11 cellular contexts compared by ENCODE assay signal in the genomic region with DNA sequence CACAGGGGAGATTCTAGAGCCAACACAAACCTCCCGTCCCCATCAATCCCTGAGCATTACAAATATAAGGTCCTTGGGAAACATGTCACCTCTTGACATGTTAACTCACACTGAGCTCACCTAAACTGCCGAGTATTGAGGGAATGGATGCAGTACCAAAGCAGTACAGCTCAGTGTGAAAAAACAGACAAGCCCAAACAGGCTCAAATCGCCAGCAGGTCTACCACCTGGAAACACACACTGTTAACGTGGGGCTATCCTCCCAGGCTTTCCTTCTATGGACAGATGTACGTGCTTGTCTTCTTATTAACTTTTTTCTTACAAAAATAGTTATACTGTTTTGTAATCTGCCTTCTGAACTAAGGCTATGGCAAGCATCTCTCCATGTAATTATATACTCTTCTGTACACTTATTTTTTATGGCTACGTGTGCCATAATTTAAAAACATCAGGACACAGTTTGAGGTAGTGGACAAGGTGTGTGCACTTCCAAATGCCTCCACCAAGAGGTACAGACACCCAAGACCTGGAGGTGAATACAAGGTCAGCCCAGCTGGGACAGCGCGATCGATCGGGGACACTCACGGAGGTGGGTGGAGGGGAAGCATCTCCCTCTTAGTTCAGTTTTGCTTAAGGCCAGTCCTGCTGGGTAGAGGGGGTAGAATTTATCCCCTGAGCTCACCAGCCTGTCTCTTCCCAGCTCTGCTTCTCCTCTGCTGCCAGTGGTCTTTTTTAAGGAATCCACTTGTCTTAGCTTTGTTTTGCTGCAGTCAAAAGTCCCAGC.
A peak's percentile ranks its signal among the peaks of the same experiment; 100 is the strongest.
DNase-seq lines count a peak whose midpoint lies in the region; ATAC-seq and TF ChIP-seq lines count a peak whose summit lies in the region.
"Had no signal": no experiment of that assay in that cellular context is flagged by ENCODE, and none has a peak within 500 bp of the region (broad histone marks: within the 10 kb centered on the region; RNA-seq: fewer than 3 reads in every experiment).

No MANE protein-coding gene starts in this region.

- peaks cover 23 to 26% of the 10 kb centered on the region in 2 donors for H3K36me3 ChIP-seq in body of pancreas (replicated peaks in 1 of 2; ENCODE audit: insufficient read depth in 1 of 2, low read depth in 2 of 2)

- WGBS in body of pancreas, 2 donors: 86 to 94% methylated on average over 11 of the region's 11 CpGs

- H3K4me1 ChIP-seq in foreskin keratinocyte (peaks cover 7% of the 10 kb centered on the region), body of pancreas (no peaks in the 10 kb centered on the region)

- intact Hi-C loops in body of pancreas (cut with DNase I): no loop called here

- no peaks in the 10 kb centered on the region for H3K9me3 ChIP-seq in body of pancreas

- H3K27me3 ChIP-seq in foreskin keratinocyte (no peaks in the 10 kb centered on the region), body of pancreas (no peaks in the 10 kb centered on the region)

- TF ChIP-seq CTCF in foreskin keratinocyte (conservative IDR thresholded peaks at IDR 0.05) (no peak), body of pancreas (IDR thresholded peaks at IDR 0.05) (no peak)

- no peak overlapping the region for H3K4me3 ChIP-seq in body of pancreas
- H3K4me3 ChIP-seq: K562 had no signal

- TF ChIP-seq POLR2A in body of pancreas (IDR thresholded peaks at IDR 0.05): no peak

- H3K27ac ChIP-seq in foreskin keratinocyte: no peak overlapping the region
- no peak overlapping the region for H3K27ac ChIP-seq in body of pancreas

- ATAC-seq in GM18907 (IDR thresholded peaks at IDR 0.05; ENCODE audit: unreplicated experiment): peak; percentile 46
- ATAC-seq in GM21529 (IDR thresholded peaks at IDR 0.05; ENCODE audit: unreplicated experiment): peak; percentile 72
- peak; percentile 47 for ATAC-seq in HG03159 (IDR thresholded peaks at IDR 0.05; ENCODE audit: unreplicated experiment)
- ATAC-seq in foreskin keratinocyte: peak; percentile 90
- no peak for ATAC-seq in body of pancreas
- ATAC-seq: K562 had no signal

- DNase-seq in foreskin keratinocyte (peak; percentile 75 to 88), OCI-M2 (lab: John Stamatoyannopoulos, UW; ENCODE audit: unreplicated experiment) (no peak), NCI-H146 (lab: John Stamatoyannopoulos, UW) (no peak), body of pancreas (no peak)
- DNase-seq: activated CD4-positive, alpha-beta T cell treated with anti-CD3 and anti-CD28 coated beads, Interleukin-2, amount 50 U/mL, for 4 hours; RPMI8226; stimulated activated naive CD8-positive, alpha-beta T cell treated with anti-CD3 and anti-CD28 coated beads, Interleukin-15, Interleukin-2, amounts not matched to agents 100 U/mL and 50 U/mL, for 24 hours had no signal

Comparison
In these comparisons a context has a peak if more than half of its experiments do, and no peak if none do; other contexts are left out.
1. DNase-seq: peak in foreskin keratinocyte (2 of 2); none in OCI-M2 (single experiment), NCI-H146 (single experiment) and body of pancreas (0 of 4).